In genomic region chr20:20203784-20204183, GRCh38 we compare ENCODE assay signal across 17 cellular contexts.
"Had no signal": no experiment of that assay in that cellular context is flagged by ENCODE, and none has a peak within 500 bp of the region (broad histone marks: within the 10 kb centered on the region; RNA-seq: fewer than 3 reads in every experiment).

No MANE protein-coding gene starts in this region.

- H3K27me3 ChIP-seq: colonic mucosa, testis, upper lobe of left lung had no signal

- H3K4me3 ChIP-seq: colonic mucosa, left lung, stomach, testis, upper lobe of left lung had no signal

- H3K4me1 ChIP-seq: colonic mucosa, left lung, parathyroid adenoma, testis had no signal

- H3K36me3 ChIP-seq: colonic mucosa, left lung, neutrophil, stomach, upper lobe of left lung had no signal

- H3K27ac ChIP-seq: colonic mucosa, left lung, neutrophil, parathyroid adenoma, stomach, testis, upper lobe of left lung had no signal

- H3K9me3 ChIP-seq: colonic mucosa, left lung, neutrophil, stomach, testis, upper lobe of left lung had no signal

- DNase-seq: activated CD4-positive, alpha-beta T cell treated with anti-CD3 and anti-CD28 coated beads, Interleukin-2, amount 10 ng/mL, durations not matched to agents 7 days and 5 days; activated CD8-positive, alpha-beta memory T cell treated with anti-CD3 and anti-CD28 coated beads for 24 hours; activated naive CD8-positive, alpha-beta T cell treated with anti-CD3 and anti-CD28 coated beads, Interleukin-2, amount 10 ng/mL, durations not matched to agents 7 days and 5 days; central memory CD4-positive, alpha-beta T cell; colonic mucosa; hippocampal formation; kidney; left lung; mammary epithelial cell; stimulated activated CD4-positive, alpha-beta T cell treated with anti-CD3 and anti-CD28 coated beads, Interleukin-12 subunit alpha, Interleukin-12 subunit beta, amount 100 ng/mL, for 4 hours; stimulated activated CD4-positive, alpha-beta T cell treated with anti-CD3 and anti-CD28 coated beads, Interleukin-2, amount 100 ng/mL, for 24 hours; stomach; testis; upper lobe of left lung had no signal

- ATAC-seq: esophagus mucosa, left lung had no signal
